ENCODE assay signal across 9 cellular contexts in genomic region chr17:50867856-50868438, GRCh38. TPM values are rescaled to one million over a fixed set of nuclear protein-coding genes. Genes with fewer than 3 reads are reported as not detected.
DNase-seq lines count a peak whose midpoint lies in the region; ATAC-seq, FAIRE-seq and TF ChIP-seq lines count a peak whose summit lies in the region.
"Had no signal": no experiment of that assay in that cellular context is flagged by ENCODE, and none has a peak within 500 bp of the region (broad histone marks: within the 10 kb centered on the region; RNA-seq: fewer than 3 reads in every experiment).

No MANE protein-coding gene starts in this region.

- CTCF ChIA-PET in GM10248 (lab: Yijun Ruan, JAX), result interaction anchor here (1.0 to 8.1 kb wide), 3 partner anchors 17 to 89 kb away, joined by 3 to 127 read pairs (median 10); no protein-coding TSS in a partner anchor

- no peak for FAIRE-seq in H54 (lab: Jason Lieb, UNC)

- H3K4me3 ChIP-seq in WI38 (ENCODE audit: low read depth, low read length), result peak overlapping the region; percentile 75
- peak overlapping the region; percentile 82 to 92 for H3K4me3 ChIP-seq in gastroesophageal sphincter
- H3K4me3 ChIP-seq in skin epidermis, result peak overlapping the region; percentile 67 to 100 (median 97)

- no peak for TF ChIP-seq EP300 in gastroesophageal sphincter (IDR thresholded peaks at IDR 0.05)

- TF ChIP-seq CTCF in WI38 (IDR thresholded peaks at IDR 0.05; ENCODE audit: low read depth, low read length) (no peak), gastroesophageal sphincter (IDR thresholded peaks at IDR 0.05) (no peak), GM10248 (IDR thresholded peaks at IDR 0.05; ENCODE audit: control extremely low read depth, extremely low read depth, low read depth, missing control alignments) (no peak)

- no peaks in the 10 kb centered on the region for H3K9me3 ChIP-seq in gastroesophageal sphincter

- DNase-seq in H54 (ENCODE audit: insufficient read length, low spot score) (no peak), GM10248 (ENCODE audit: extremely low spot score) (no peak)

- peaks cover 0 to 42% (median 11%) of the 10 kb centered on the region in 3 donors for H3K4me1 ChIP-seq in gastroesophageal sphincter

- 0 out of 2 replicates have a peak, but pooled peaks have one; percentile 36 for TF ChIP-seq POLR2A in H54 (IDR thresholded peaks at IDR 0.05; ENCODE audit: low read depth, low read length)
- no peak for TF ChIP-seq POLR2A in gastroesophageal sphincter (IDR thresholded peaks at IDR 0.05)

- POLR2A ChIA-PET in GM10248 (lab: Yijun Ruan, JAX), result no interaction called here

- 0 to 4% methylated on average over 1 to 2 of the region's 9 CpGs for WGBS in gastroesophageal sphincter (ENCODE audit: low coverage in 1 of 2), 2 donors

- no peaks in the 10 kb centered on the region for H3K27me3 ChIP-seq in gastroesophageal sphincter

- peaks cover 0 to 8% of the 10 kb centered on the region in 2 donors for H3K36me3 ChIP-seq in gastroesophageal sphincter

- H3K27ac ChIP-seq in gastroesophageal sphincter (peak overlapping the region; percentile 98 to 100 (median 100)), skin epidermis (peak overlapping the region; percentile 87 to 100 (median 99))

- ATAC-seq in gastroesophageal sphincter (no peak), HG03354 (IDR thresholded peaks at IDR 0.05; ENCODE audit: poor library complexity, severe bottlenecking, unreplicated experiment) (no peak), GM21723 (IDR thresholded peaks at IDR 0.05; ENCODE audit: unreplicated experiment) (no peak), HG02938 (IDR thresholded peaks at IDR 0.05; ENCODE audit: unreplicated experiment) (no peak)

RNA-seq across cellular contexts. Expression of gene TOB1, which starts 1.8 kb away (rescaled TPM):
- 10 to 100 TPM; 27.8 to 47.2 (median 29.6) TPM for total RNA-seq in gastroesophageal sphincter

RNA-seq across cellular contexts. Expression of gene WFIKKN2, which starts 32.6 kb away (rescaled TPM):
- under 1 TPM; 0.16 to 0.69 (median 0.36) TPM for total RNA-seq in gastroesophageal sphincter
- total RNA-seq: LHCN-M2 had no signal
